1 cellular context compared by ENCODE assay signal in genomic region chr16:53992057-53992378, GRCh38.
TF ChIP-seq lines count a peak whose summit lies in the region.

No MANE protein-coding gene starts in this region.

TF ChIP-seq in HepG2, 621 proteins besides CTCF, POLR2A, EP300 and RAD21 (continued from another document):
- TF ChIP-seq, protein P1, sequence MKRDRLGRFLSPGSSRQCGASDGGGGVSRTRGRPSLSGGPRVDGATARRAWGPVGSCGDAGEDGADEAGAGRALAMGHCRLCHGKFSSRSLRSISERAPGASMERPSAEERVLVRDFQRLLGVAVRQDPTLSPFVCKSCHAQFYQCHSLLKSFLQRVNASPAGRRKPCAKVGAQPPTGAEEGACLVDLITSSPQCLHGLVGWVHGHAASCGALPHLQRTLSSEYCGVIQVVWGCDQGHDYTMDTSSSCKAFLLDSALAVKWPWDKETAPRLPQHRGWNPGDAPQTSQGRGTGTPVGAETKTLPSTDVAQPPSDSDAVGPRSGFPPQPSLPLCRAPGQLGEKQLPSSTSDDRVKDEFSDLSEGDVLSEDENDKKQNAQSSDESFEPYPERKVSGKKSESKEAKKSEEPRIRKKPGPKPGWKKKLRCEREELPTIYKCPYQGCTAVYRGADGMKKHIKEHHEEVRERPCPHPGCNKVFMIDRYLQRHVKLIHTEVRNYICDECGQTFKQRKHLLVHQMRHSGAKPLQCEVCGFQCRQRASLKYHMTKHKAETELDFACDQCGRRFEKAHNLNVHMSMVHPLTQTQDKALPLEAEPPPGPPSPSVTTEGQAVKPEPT (CRISPR knock-in tag; IDR thresholded peaks at IDR 0.05; ENCODE audit: low read depth): no peak
- TF ChIP-seq, protein P2, sequence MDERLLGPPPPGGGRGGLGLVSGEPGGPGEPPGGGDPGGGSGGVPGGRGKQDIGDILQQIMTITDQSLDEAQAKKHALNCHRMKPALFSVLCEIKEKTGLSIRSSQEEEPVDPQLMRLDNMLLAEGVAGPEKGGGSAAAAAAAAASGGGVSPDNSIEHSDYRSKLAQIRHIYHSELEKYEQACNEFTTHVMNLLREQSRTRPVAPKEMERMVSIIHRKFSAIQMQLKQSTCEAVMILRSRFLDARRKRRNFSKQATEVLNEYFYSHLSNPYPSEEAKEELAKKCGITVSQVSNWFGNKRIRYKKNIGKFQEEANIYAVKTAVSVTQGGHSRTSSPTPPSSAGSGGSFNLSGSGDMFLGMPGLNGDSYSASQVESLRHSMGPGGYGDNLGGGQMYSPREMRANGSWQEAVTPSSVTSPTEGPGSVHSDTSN (CRISPR knock-in tag; IDR thresholded peaks at IDR 0.05): no peak
- TF ChIP-seq ZNF331 (CRISPR knock-in tag; IDR thresholded peaks at IDR 0.05) (peak; percentile 4; the same call in 1 of the 2 replicates), ZNF775 (CRISPR knock-in tag; IDR thresholded peaks at IDR 0.05; ENCODE audit: borderline replicate concordance) (peak; percentile 8; the same call in 1 of the 2 replicates), JUN (CRISPR knock-in tag; IDR thresholded peaks at IDR 0.05) (no peak), FOXO1 (CRISPR knock-in tag; IDR thresholded peaks at IDR 0.05) (0 out of 2 replicates have a peak, but pooled peaks have one; percentile 5), ZBTB25 (CRISPR knock-in tag; IDR thresholded peaks at IDR 0.05) (no peak), ARID5B (CRISPR knock-in tag; IDR thresholded peaks at IDR 0.05) (no peak), KDM4B (CRISPR knock-in tag; IDR thresholded peaks at IDR 0.05) (0 out of 2 replicates have a peak, but pooled peaks have one; percentile 26), ETV5 (CRISPR knock-in tag; IDR thresholded peaks at IDR 0.05; ENCODE audit: borderline replicate concordance) (0 out of 2 replicates have a peak, but pooled peaks have one; percentile 11), KLF13 (CRISPR knock-in tag; IDR thresholded peaks at IDR 0.05) (no peak), CBX2 (IDR thresholded peaks at IDR 0.05; ENCODE audit: low read depth, low read length) (no peak), CBX2 (CRISPR knock-in tag; IDR thresholded peaks at IDR 0.05; ENCODE audit: low read depth) (no peak), ZMYM4 (CRISPR knock-in tag; IDR thresholded peaks at IDR 0.05) (no peak), NR2F6 (IDR thresholded peaks at IDR 0.05) (no peak), NR2F6 (CRISPR knock-in tag; IDR thresholded peaks at IDR 0.05) (0 out of 2 replicates have a peak, but pooled peaks have one; percentile 2), KAT7 (CRISPR knock-in tag; IDR thresholded peaks at IDR 0.05; ENCODE audit: borderline replicate concordance) (0 out of 2 replicates have a peak, but pooled peaks have one; percentile 42), ZNF790 (CRISPR knock-in tag; IDR thresholded peaks at IDR 0.05; ENCODE audit: borderline replicate concordance) (no peak), SALL1 (CRISPR knock-in tag; IDR thresholded peaks at IDR 0.05) (0 out of 2 replicates have a peak, but pooled peaks have one; percentile 3)
